In genomic region chr12:114399664-114400211, GRCh38 we compare ENCODE assay signal across 16 cellular contexts. TPM values are rescaled to one million over a fixed set of nuclear protein-coding genes. Genes with fewer than 3 reads are reported as not detected.
DNase-seq lines count a peak whose midpoint lies in the region; ATAC-seq, FAIRE-seq and TF ChIP-seq lines count a peak whose summit lies in the region.
"Had no signal": no experiment of that assay in that cellular context is flagged by ENCODE, and none has a peak within 500 bp of the region (broad histone marks: within the 10 kb centered on the region; RNA-seq: fewer than 3 reads in every experiment).

No MANE protein-coding gene starts in this region.

- TF ChIP-seq CTCF in glutamatergic neuron (IDR thresholded peaks at IDR 0.05; ENCODE audit: partially characterized antibody, unreplicated experiment) (no peak), neural progenitor cell (IDR thresholded peaks at IDR 0.05) (no peak)

- H3K36me3 ChIP-seq in GM23248 (ENCODE audit: low read depth) (peaks cover 3% of the 10 kb centered on the region), neural progenitor cell (no peaks in the 10 kb centered on the region)
- H3K36me3 ChIP-seq: brain microvascular endothelial cell, tibial nerve had no signal

- H3K79me2 ChIP-seq in GM23248 (ENCODE audit: insufficient read depth) (peaks cover 100% of the 10 kb centered on the region), neural progenitor cell (ENCODE audit: low read depth) (no peaks in the 10 kb centered on the region)

- no peak for FAIRE-seq in GM12891 (lab: Jason Lieb, UNC)

- H3K36me3 Mint-ChIP-seq in glutamatergic neuron (ENCODE audit: unreplicated experiment) (no peaks in the 10 kb centered on the region), neural progenitor cell (no peaks in the 10 kb centered on the region)

- H3F3A ChIP-seq in GM23248 (ENCODE audit: insufficient read depth) (peaks cover 26% of the 10 kb centered on the region), neural progenitor cell (ENCODE audit: low read depth) (peaks cover 18% of the 10 kb centered on the region)

- H2AFZ ChIP-seq in GM23248: no peak overlapping the region; the same call in 1 of the 2 replicates
- H2AFZ ChIP-seq in neural progenitor cell (replicated peaks): no peak overlapping the region

- no peaks in the 10 kb centered on the region for H3K9me3 ChIP-seq in GM23248 (ENCODE audit: low read depth)
- H3K9me3 ChIP-seq in neural progenitor cell (ENCODE audit: low read depth): no peaks in the 10 kb centered on the region
- H3K9me3 ChIP-seq: tibial nerve had no signal

- H3K9ac ChIP-seq in GM23248 (peak overlapping the region; percentile 95), neural progenitor cell (no peak overlapping the region)

- H3K4me1 ChIP-seq in GM23248 (ENCODE audit: insufficient read depth) (peaks cover 53% of the 10 kb centered on the region), neural progenitor cell (peaks cover 16% of the 10 kb centered on the region)

- no peaks in the 10 kb centered on the region for H3K9me2 ChIP-seq in GM23248 (ENCODE audit: insufficient read depth)

- no peak overlapping the region for H3K27ac Mint-ChIP-seq in glutamatergic neuron (ENCODE audit: unreplicated experiment)
- no peak overlapping the region for H3K27ac Mint-ChIP-seq in neural progenitor cell
- H3K27ac Mint-ChIP-seq: activated CD4-positive, alpha-beta T cell treated with anti-CD3 and anti-CD28 coated beads, Interleukin-2, amount 10 ng/mL, durations not matched to agents 7 days and 5 days had no signal

- 21 to 34% methylated on average over 29 to 30 of the region's 30 CpGs for WGBS in GM23248 (ENCODE audit: low coverage in 1 of 2, low lambda C conversion rate in 2 of 2, missing lambda C conversion rate in 2 of 2), 2 experiments

- DNase-seq in GM23248 (peak; percentile 77), NCI-H2171 treated with DMSO at 0.1 percent for 48 hours (lab: John Stamatoyannopoulos, UW) (peak; percentile 78), glutamatergic neuron (peak; percentile 85), neural progenitor cell (ENCODE audit: low spot score) (peak; percentile 89), GM12891 (ENCODE audit: insufficient read length, low spot score) (no peak), hippocampal formation (lab: John Stamatoyannopoulos, UW) (no peak)
- DNase-seq: activated CD4-positive, alpha-beta T cell treated with anti-CD3 and anti-CD28 coated beads, Interleukin-2, amount 10 ng/mL, durations not matched to agents 7 days and 5 days; brain microvascular endothelial cell; Calu3; stimulated activated CD4-positive, alpha-beta T cell treated with anti-CD3 and anti-CD28 coated beads, Interleukin-12 subunit alpha, Interleukin-12 subunit beta, amount 100 ng/mL, for 4 hours had no signal

- H4K20me1 ChIP-seq in GM23248 (ENCODE audit: insufficient read depth): no peaks in the 10 kb centered on the region
- peaks cover 97% of the 10 kb centered on the region for H4K20me1 ChIP-seq in neural progenitor cell (ENCODE audit: low read depth)

- H3K4me3 Mint-ChIP-seq in glutamatergic neuron (ENCODE audit: unreplicated experiment) (no peak overlapping the region), neural progenitor cell (no peak overlapping the region)
- H3K4me3 Mint-ChIP-seq: activated CD4-positive, alpha-beta T cell treated with anti-CD3 and anti-CD28 coated beads, Interleukin-2, amount 10 ng/mL, durations not matched to agents 7 days and 5 days had no signal

- peaks cover 11% of the 10 kb centered on the region for H3K4me1 Mint-ChIP-seq in glutamatergic neuron (ENCODE audit: low read depth, unreplicated experiment)
- H3K4me1 Mint-ChIP-seq in neural progenitor cell: peaks cover 3% of the 10 kb centered on the region
- H3K4me1 Mint-ChIP-seq: activated CD4-positive, alpha-beta T cell treated with anti-CD3 and anti-CD28 coated beads, Interleukin-2, amount 10 ng/mL, durations not matched to agents 7 days and 5 days had no signal

- no peak for ATAC-seq in esophagus mucosa
- no peak for ATAC-seq in GM21390 (IDR thresholded peaks at IDR 0.05; ENCODE audit: unreplicated experiment)

- no peak for TF ChIP-seq POLR2A in GM12891 (IDR thresholded peaks at IDR 0.05; ENCODE audit: low read depth, low read length)

- H3K27me3 Mint-ChIP-seq in glutamatergic neuron (ENCODE audit: unreplicated experiment) (peaks cover 68% of the 10 kb centered on the region), neural progenitor cell (ENCODE audit: insufficient read depth, low read depth) (peaks cover 94% of the 10 kb centered on the region)

- H3K27me3 ChIP-seq in GM23248 (replicated peaks; ENCODE audit: insufficient read depth): no peaks in the 10 kb centered on the region
- peaks cover 100% of the 10 kb centered on the region for H3K27me3 ChIP-seq in neural progenitor cell

- H3K27ac ChIP-seq in GM23248: peak overlapping the region; percentile 95
- no peak overlapping the region for H3K27ac ChIP-seq in neural progenitor cell
- H3K27ac ChIP-seq: brain microvascular endothelial cell, tibial nerve had no signal

- H3K9me3 Mint-ChIP-seq in glutamatergic neuron (ENCODE audit: unreplicated experiment) (peaks cover 21% of the 10 kb centered on the region), neural progenitor cell (no peaks in the 10 kb centered on the region)
- H3K9me3 Mint-ChIP-seq: activated CD4-positive, alpha-beta T cell treated with anti-CD3 and anti-CD28 coated beads, Interleukin-2, amount 10 ng/mL, durations not matched to agents 7 days and 5 days had no signal

- H3K4me3 ChIP-seq in GM23248: peak overlapping the region; percentile 91
- H3K4me3 ChIP-seq in neural progenitor cell: no peak overlapping the region
- H3K4me3 ChIP-seq: tibial nerve had no signal

- in situ Hi-C loops in GM23248 (cut with MboI): loop anchor here (10.0 kb wide), 1 partner anchor 75 kb away; no protein-coding TSS in a partner anchor

- H3K4me2 ChIP-seq in GM23248 (ENCODE audit: unreplicated experiment): peak overlapping the region; percentile 99
- no peak overlapping the region for H3K4me2 ChIP-seq in neural progenitor cell

TF ChIP-seq in GM12891, 5 proteins besides CTCF, POLR2A, EP300 and RAD21:
- TF ChIP-seq SPI1 (IDR thresholded peaks at IDR 0.05; ENCODE audit: low read depth, low read length) (no peak), POU2F2 (IDR thresholded peaks at IDR 0.05; ENCODE audit: low read depth, low read length) (no peak)

RNA-seq across cellular contexts. Expression of gene TBX5, which starts 6.2 kb away (rescaled TPM):
- total RNA-seq in GM23248 (2014; rRNA removed; shearing (Covaris generic)): 23.9 and 30.0 TPM in 2 replicates
- 24.5 and 27.5 TPM in 2 replicates for polyA plus RNA-seq in GM23248 (2016; fragmentation: Nextera tagmentation; extraction: Ambion mirVana)
- total RNA-seq in glutamatergic neuron (ENCODE audit: unreplicated experiment): not detected
- total RNA-seq in neural progenitor cell (ENCODE audit: low replicate concordance): not detected in 2 replicates
- total RNA-seq in esophagus mucosa: 0.48 TPM
- polyA plus RNA-seq in GM12891 (2012; ENCODE audit: low read depth, missing spikeins): not detected
- total RNA-seq: activated CD4-positive, alpha-beta T cell treated with anti-CD3 and anti-CD28 coated beads, Interleukin-2, amount 10 ng/mL, durations not matched to agents 7 days and 5 days; Calu3; kidney epithelial cell; OCI-LY7; T-helper 1 cell treated with Interleukin-12 subunit alpha and Interleukin-12 subunit beta and Interleukin-4 antibody, amounts not matched to agents 30 ng/mL and 1 ng/mL, for 36 hours; tibial nerve had no signal

Comparison
In these comparisons a context has a peak if more than half of its experiments do, and no peak if none do; other contexts are left out.
1. DNase-seq: peak in GM23248 (single experiment), NCI-H2171 treated with DMSO at 0.1 percent for 48 hours (single experiment), glutamatergic neuron (single experiment) and neural progenitor cell (single experiment); none in GM12891 (single experiment) and hippocampal formation (0 of 2).
2. RNA of gene TBX5, which starts 6.2 kb away (total RNA-seq): 23.9 to 30.0 TPM in GM23248; 0.48 TPM in esophagus mucosa (single experiment), not detected in glutamatergic neuron (single experiment) and not detected in neural progenitor cell; every median in the first group is over 10 times any median in the second.